17 cellular contexts compared by ENCODE assay signal in genomic region chr21:33088384-33088783, GRCh38. TPM values are rescaled to one million over a fixed set of nuclear protein-coding genes. Genes with fewer than 3 reads are reported as not detected.
DNase-seq lines count a peak whose midpoint lies in the region; ATAC-seq and TF ChIP-seq lines count a peak whose summit lies in the region.
"Had no signal": no experiment of that assay in that cellular context is flagged by ENCODE, and none has a peak within 500 bp of the region (broad histone marks: within the 10 kb centered on the region; RNA-seq: fewer than 3 reads in every experiment).

No MANE protein-coding gene starts in this region.

- no peaks in the 10 kb centered on the region for H3K36me3 Mint-ChIP-seq in dendritic cell treated with granulocyte-macrophage colony-stimulating factor and Interleukin-4, amounts not matched to agents 40 ng/mL and 50 ng/mL, for 4 days (ENCODE audit: low read depth)
- H3K36me3 Mint-ChIP-seq: CD4-positive, CD25-positive, alpha-beta regulatory T cell; CD8-positive, alpha-beta T cell had no signal

- DNase-seq in cardiac septum (ENCODE audit: low spot score), result peak; percentile 65
- no peak for DNase-seq in right atrium auricular region (ENCODE audit: low spot score)
- no peak for DNase-seq in sciatic nerve (ENCODE audit: low spot score)
- no peak for DNase-seq in suprapubic skin (ENCODE audit: low spot score in 2 of 2)
- no peak for DNase-seq in RPMI8226
- DNase-seq: Caco-2; CD4-positive, CD25-positive, alpha-beta regulatory T cell; CD8-positive, alpha-beta T cell; DMS153; DND-41; GOT3; HFFc6 had no signal

- intact Hi-C loops in cardiac septum (cut with DNase I) (no loop called here), sciatic nerve (cut with DNase I) (no loop called here)
- intact Hi-C loops in dendritic cell treated with granulocyte-macrophage colony-stimulating factor and Interleukin-4, amounts not matched to agents 40 ng/mL and 50 ng/mL, for 4 days (cut with micrococcal nuclease), result no loop called here

- H3K9me3 ChIP-seq in right atrium auricular region, result no peaks in the 10 kb centered on the region
- no peaks in the 10 kb centered on the region for H3K9me3 ChIP-seq in suprapubic skin
- H3K9me3 ChIP-seq: Caco-2, HAP-1 had no signal

- peaks cover 5% of the 10 kb centered on the region for H3K27me3 Mint-ChIP-seq in dendritic cell treated with granulocyte-macrophage colony-stimulating factor and Interleukin-4, amounts not matched to agents 40 ng/mL and 50 ng/mL, for 4 days

- H3K4me1 ChIP-seq in right atrium auricular region (no peaks in the 10 kb centered on the region), suprapubic skin (no peaks in the 10 kb centered on the region)
- H3K4me1 ChIP-seq: Caco-2, HAP-1 had no signal

- peak; percentile 74 for ATAC-seq in sciatic nerve
- ATAC-seq: CD8-positive, alpha-beta T cell had no signal

- H3K27me3 ChIP-seq in right atrium auricular region, result no peaks in the 10 kb centered on the region
- H3K27me3 ChIP-seq in suprapubic skin, result peaks cover 9% of the 10 kb centered on the region

- H3K4me3 ChIP-seq in right atrium auricular region, result no peak overlapping the region
- H3K4me3 ChIP-seq in suprapubic skin, result no peak overlapping the region
- H3K4me3 ChIP-seq: HAP-1 had no signal

- TF ChIP-seq POLR2A in suprapubic skin (IDR thresholded peaks at IDR 0.05), result no peak

- H3K27ac ChIP-seq in right atrium auricular region (no peak overlapping the region), suprapubic skin (no peak overlapping the region)
- H3K27ac ChIP-seq: C4-2B had no signal

- H3K4me1 Mint-ChIP-seq in dendritic cell treated with granulocyte-macrophage colony-stimulating factor and Interleukin-4, amounts not matched to agents 40 ng/mL and 50 ng/mL, for 4 days (ENCODE audit: low read depth), result peaks cover 30% of the 10 kb centered on the region
- H3K4me1 Mint-ChIP-seq: CD4-positive, CD25-positive, alpha-beta regulatory T cell had no signal

- H3K4me3 Mint-ChIP-seq in dendritic cell treated with granulocyte-macrophage colony-stimulating factor and Interleukin-4, amounts not matched to agents 40 ng/mL and 50 ng/mL, for 4 days, result no peak overlapping the region
- H3K4me3 Mint-ChIP-seq: CD4-positive, CD25-positive, alpha-beta regulatory T cell; CD8-positive, alpha-beta T cell; HFFc6 had no signal

- H3K9me3 Mint-ChIP-seq in dendritic cell treated with granulocyte-macrophage colony-stimulating factor and Interleukin-4, amounts not matched to agents 40 ng/mL and 50 ng/mL, for 4 days, result no peaks in the 10 kb centered on the region
- H3K9me3 Mint-ChIP-seq: CD4-positive, CD25-positive, alpha-beta regulatory T cell; CD8-positive, alpha-beta T cell; HFFc6 had no signal

- TF ChIP-seq CTCF in right atrium auricular region (IDR thresholded peaks at IDR 0.05), result no peak
- no peak for TF ChIP-seq CTCF in suprapubic skin (IDR thresholded peaks at IDR 0.05)

- H3K36me3 ChIP-seq in right atrium auricular region (no peaks in the 10 kb centered on the region), suprapubic skin (no peaks in the 10 kb centered on the region)
- H3K36me3 ChIP-seq: HAP-1 had no signal

- peak overlapping the region; percentile 37 for H3K27ac Mint-ChIP-seq in dendritic cell treated with granulocyte-macrophage colony-stimulating factor and Interleukin-4, amounts not matched to agents 40 ng/mL and 50 ng/mL, for 4 days
- H3K27ac Mint-ChIP-seq: CD4-positive, CD25-positive, alpha-beta regulatory T cell; CD8-positive, alpha-beta T cell; HFFc6 had no signal

- TF ChIP-seq EP300 in suprapubic skin (IDR thresholded peaks at IDR 0.05), result no peak

- 36% methylated on average over 5 of the region's 5 CpGs for WGBS in suprapubic skin

RNA-seq across cellular contexts. Expression of gene OLIG1, which starts 18.4 kb away (rescaled TPM):
- 0.32 TPM for total RNA-seq in cardiac septum
- not detected for total RNA-seq in right atrium auricular region
- total RNA-seq in sciatic nerve, result 0.53 TPM
- total RNA-seq in suprapubic skin, result under 1 TPM in 1 of 4 donors, not detected in 3; 0.42 TPM
- total RNA-seq: A172; A673; Caco-2; CD4-positive, CD25-positive, alpha-beta regulatory T cell; CD8-positive, alpha-beta T cell; HFFc6 had no signal
